ENCODE assay signal across 9 cellular contexts in the genomic region with DNA sequence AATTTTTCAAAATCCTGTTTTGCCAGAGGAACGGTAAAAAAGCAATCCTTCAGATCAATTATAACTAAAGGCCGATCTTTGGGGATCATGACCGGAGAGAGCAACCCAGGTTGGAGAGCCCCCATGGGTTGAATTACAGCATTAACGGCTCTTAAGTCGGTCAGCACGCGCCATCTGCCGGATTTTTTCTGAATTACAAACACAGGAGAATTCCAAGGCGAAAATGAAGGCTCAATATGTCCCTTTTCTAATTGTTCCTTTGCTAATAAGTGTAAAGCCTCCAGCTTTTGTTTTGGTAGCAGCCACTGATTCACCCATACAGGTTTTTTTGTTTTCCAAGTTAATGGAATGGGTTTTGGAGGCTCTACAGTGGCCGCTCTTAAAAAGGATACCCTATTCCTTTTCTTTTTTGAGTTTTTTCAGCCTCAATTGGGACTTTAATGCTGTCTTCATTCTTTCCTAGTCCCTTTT. TPM values are rescaled to one million over a fixed set of nuclear protein-coding genes. Genes with fewer than 3 reads are reported as not detected.
DNase-seq lines count a peak whose midpoint lies in the region; ATAC-seq and TF ChIP-seq lines count a peak whose summit lies in the region.
"Had no signal": no experiment of that assay in that cellular context is flagged by ENCODE, and none has a peak within 500 bp of the region (broad histone marks: within the 10 kb centered on the region; RNA-seq: fewer than 3 reads in every experiment).

No MANE protein-coding gene starts in this region.

- H3K27ac ChIP-seq in cardiac muscle cell: no peak overlapping the region
- H3K27ac ChIP-seq in lung (ENCODE audit: low read depth in 1 of 2, low read length in 1 of 2): no peak overlapping the region

- no peaks in the 10 kb centered on the region for H3K27me3 Mint-ChIP-seq in central memory CD8-positive, alpha-beta T cell

- TF ChIP-seq CTCF in cardiac muscle cell (IDR thresholded peaks at IDR 0.05; ENCODE audit: low read depth, low read length): peak; percentile 57
- peak; percentile 49; the same call in 1 of the 2 replicates for TF ChIP-seq CTCF in WI38 (IDR thresholded peaks at IDR 0.05; ENCODE audit: low read depth, low read length)
- peak; percentile 75 for TF ChIP-seq CTCF in lung (IDR thresholded peaks at IDR 0.05; ENCODE audit: control extremely low read depth, extremely low read depth)

- H3K27me3 ChIP-seq in cardiac muscle cell: no peaks in the 10 kb centered on the region
- H3K27me3 ChIP-seq in lung (ENCODE audit: control insufficient read depth, insufficient read depth): no peaks in the 10 kb centered on the region

- ATAC-seq in Right ventricle myocardium superior (ENCODE audit: poor library complexity) (no peak), lung (ENCODE audit: insufficient read depth, low FRiP score) (no peak), HG02884 (IDR thresholded peaks at IDR 0.05; ENCODE audit: unreplicated experiment) (no peak)
- no peak for ATAC-seq in central memory CD8-positive, alpha-beta T cell (replicated peaks; ENCODE audit: extremely low read depth, poor library complexity, severe bottlenecking)
- ATAC-seq: right cardiac atrium had no signal

- no peaks in the 10 kb centered on the region for H3K36me3 Mint-ChIP-seq in central memory CD8-positive, alpha-beta T cell (ENCODE audit: insufficient read depth)

- H3K4me1 Mint-ChIP-seq in central memory CD8-positive, alpha-beta T cell: peaks cover 5% of the 10 kb centered on the region

- H3K9me3 ChIP-seq in cardiac muscle cell (ENCODE audit: low read depth): no peaks in the 10 kb centered on the region
- no peaks in the 10 kb centered on the region for H3K9me3 ChIP-seq in lung (ENCODE audit: control insufficient read depth in 2 of 2, insufficient read depth in 1 of 2, low read length in 1 of 2)

- DNase-seq in cardiac muscle cell (ENCODE audit: low read depth in 1 of 2, low spot score in 1 of 2) (peak; percentile 78 to 83), Right ventricle myocardium superior (no peak), NCI-H345 treated with DMSO at 0.1 percent for 48 hours (lab: John Stamatoyannopoulos, UW; ENCODE audit: unreplicated experiment) (peak; percentile 60), lung (ENCODE audit: low spot score) (peak; percentile 74)
- peak; percentile 63 to 67 for DNase-seq in central memory CD8-positive, alpha-beta T cell (ENCODE audit: low spot score in 2 of 2)
- DNase-seq in stimulated activated CD8-positive, alpha-beta memory T cell treated with anti-CD3 and anti-CD28 coated beads, Interleukin-15, amount 100 ng/mL, for 24 hours (ENCODE audit: low read depth): peak; percentile 31

- H3K9me3 Mint-ChIP-seq in central memory CD8-positive, alpha-beta T cell: no peaks in the 10 kb centered on the region

- H3K4me3 ChIP-seq in cardiac muscle cell (no peak overlapping the region), WI38 (ENCODE audit: low read depth, low read length) (no peak overlapping the region), lung (no peak overlapping the region)

- H3K4me3 Mint-ChIP-seq in central memory CD8-positive, alpha-beta T cell: no peak overlapping the region

- H3K27ac Mint-ChIP-seq in central memory CD8-positive, alpha-beta T cell (ENCODE audit: low read depth): no peak overlapping the region

- intact Hi-C loops in Right ventricle myocardium superior (cut with DNase I): no loop called here

- peaks cover 14% of the 10 kb centered on the region for H3K4me1 ChIP-seq in cardiac muscle cell (ENCODE audit: low read depth)
- peaks cover 0 to 4% of the 10 kb centered on the region in 2 donors for H3K4me1 ChIP-seq in lung (ENCODE audit: control insufficient read depth in 2 of 2, insufficient read depth in 2 of 2, low read length in 2 of 2)

- 10% methylated on average over 10 of the region's 10 CpGs for WGBS in lung, 2 donors

- H3K36me3 ChIP-seq in cardiac muscle cell (no peaks in the 10 kb centered on the region), lung (ENCODE audit: control insufficient read depth in 2 of 2, insufficient read depth in 2 of 2, low read length in 2 of 2) (no peaks in the 10 kb centered on the region)

RNA-seq across cellular contexts. Expression of a gene that starts 16.9 kb away (rescaled TPM):
- total RNA-seq in cardiac muscle cell: not detected in 2 replicates
- polyA plus RNA-seq in cardiac muscle cell: not detected in 2 replicates
- not detected for total RNA-seq in Right ventricle myocardium superior
- total RNA-seq in lung: 1 to 10 TPM in 1 of 2 donors, under 1 TPM in 1; 0.37 to 3.4 TPM
- polyA plus RNA-seq in lung: 1 to 10 TPM; 4.6 to 5.5 TPM
- total RNA-seq: right cardiac atrium had no signal
- polyA plus RNA-seq: right cardiac atrium had no signal

RNA-seq across cellular contexts. Expression of a gene that starts 19.5 kb away (rescaled TPM):
- total RNA-seq in cardiac muscle cell (75.6 and 85.4 TPM in 2 replicates), Right ventricle myocardium superior (39.5 TPM), lung (10 to 100 TPM; 66.1 to 98.7 TPM)
- polyA plus RNA-seq in cardiac muscle cell (89.5 and 121 TPM in 2 replicates), lung (10 to 100 TPM; 39.3 to 57.6 TPM)

RNA-seq across cellular contexts. Expression of a gene that starts 30.4 kb away (rescaled TPM):
- total RNA-seq in cardiac muscle cell (73.0 and 78.1 TPM in 2 replicates), Right ventricle myocardium superior (20.6 TPM), lung (10 to 100 TPM; 36.0 to 63.4 TPM)
- polyA plus RNA-seq in cardiac muscle cell (70.7 and 89.9 TPM in 2 replicates), lung (10 to 100 TPM; 48.9 to 90.5 TPM)
